ENCODE assay signal across 18 cellular contexts in the genomic region with DNA sequence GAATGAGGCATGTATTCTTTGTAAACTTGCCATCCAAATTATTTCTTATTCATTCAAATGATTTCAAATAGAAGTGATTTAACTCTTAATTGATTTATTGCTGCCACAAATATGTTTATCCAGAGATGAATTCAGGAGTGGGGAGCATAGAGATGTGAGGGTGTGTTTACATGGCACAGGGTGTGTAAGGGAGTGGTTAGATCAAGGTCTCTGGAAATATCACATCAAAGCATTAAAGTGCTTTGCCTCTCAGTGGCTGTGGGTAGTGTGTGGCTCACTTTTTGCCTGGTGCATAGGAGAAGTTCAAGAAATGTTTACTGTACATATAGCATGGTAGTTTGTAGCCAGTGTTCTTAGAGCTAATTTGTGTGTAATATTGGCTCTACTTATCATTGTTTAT.
DNase-seq lines count a peak whose midpoint lies in the region; ATAC-seq and TF ChIP-seq lines count a peak whose summit lies in the region.
"Had no signal": no experiment of that assay in that cellular context is flagged by ENCODE, and none has a peak within 500 bp of the region (broad histone marks: within the 10 kb centered on the region; RNA-seq: fewer than 3 reads in every experiment).

No MANE protein-coding gene starts in this region.

- no peak overlapping the region for H3K27ac ChIP-seq in PC-3 (ENCODE audit: low read length)
- H3K27ac ChIP-seq: 22Rv1, A549, C4-2B, HL-60 had no signal

- H3K9me3 ChIP-seq in PC-3 (ENCODE audit: low read length) = peaks cover 4% of the 10 kb centered on the region; the same call in 1 of the 2 replicates
- H3K9me3 ChIP-seq: A549, HAP-1 had no signal

- intact Hi-C loops in PC-3 (cut with micrococcal nuclease) (loop anchor here (10.0 kb wide), 1 partner anchor 103 kb away; no protein-coding TSS in a partner anchor), left colon (cut with DNase I, micrococcal nuclease) (no loop called here)
- intact Hi-C loops in activated T-helper 1 cell treated with anti-CD3 and anti-CD28 coated beads, Interleukin-12 subunit alpha, Interleukin-12 subunit beta, Interleukin-2, Interleukin-4 antibody, amounts not matched to agents 30 ng/mL and 10 ng/mL and 1 ng/mL, durations not matched to agents 14 hours and 24 hours and 36 hours (cut with micrococcal nuclease) = no loop called here

- BruUV-seq in PC-3 (replicated peaks; lab: Mats Ljungman, UMichigan) = no TSS peak

- CTCF ChIA-PET in PC-3 (lab: Charles Lee) = no interaction called here

- TF ChIP-seq CTCF in PC-3 (conservative IDR thresholded peaks at IDR 0.05; ENCODE audit: low read depth, low read length) = no peak

- peak; percentile 29 for DNase-seq in NCI-H748 (lab: John Stamatoyannopoulos, UW; ENCODE audit: unreplicated experiment)
- DNase-seq in NCI-H748 treated with DMSO at 0.1 percent for 48 hours (lab: John Stamatoyannopoulos, UW) = no peak
- no peak for DNase-seq in PC-3
- no peak for DNase-seq in left colon
- DNase-seq in activated naive CD8-positive, alpha-beta T cell treated with anti-CD3 and anti-CD28 coated beads, Interleukin-2, amount 50 U/mL, for 24 hours = no peak
- no peak for DNase-seq in activated T-helper 1 cell treated with anti-CD3 and anti-CD28 coated beads, Interleukin-12 subunit alpha, Interleukin-12 subunit beta, Interleukin-2, Interleukin-4 antibody, amounts not matched to agents 30 ng/mL and 10 ng/mL and 1 ng/mL, durations not matched to agents 14 hours and 24 hours and 36 hours (ENCODE audit: low spot score)
- DNase-seq in NCI-H2196 (lab: John Stamatoyannopoulos, UW; ENCODE audit: unreplicated experiment) = no peak
- DNase-seq in NCI-H1105 treated with DMSO at 0.1 percent for 48 hours (lab: John Stamatoyannopoulos, UW) = no peak
- DNase-seq: AML-193; CD4-positive, alpha-beta T cell; DMS79 treated with DMSO at 0.1 percent for 48 hours had no signal

- no peaks in the 10 kb centered on the region for H3K9me2 ChIP-seq in PC-3 (replicated peaks; ENCODE audit: low read length)

- no peak overlapping the region for H3K4me2 ChIP-seq in PC-3 (ENCODE audit: low read length)
- H3K4me2 ChIP-seq: A549 had no signal

- H3K4me3 ChIP-seq in PC-3 (ENCODE audit: low read length) = no peak overlapping the region
- H3K4me3 ChIP-seq: A549, GM12878, HAP-1 had no signal

- H3K4me1 ChIP-seq in PC-3 (ENCODE audit: insufficient read depth, low read length) = peaks cover 31% of the 10 kb centered on the region
- H3K4me1 ChIP-seq: A549, HAP-1 had no signal

- H3K27ac Mint-ChIP-seq in activated naive CD8-positive, alpha-beta T cell treated with anti-CD3 and anti-CD28 coated beads, Interleukin-2, amount 50 U/mL, for 24 hours = no peak overlapping the region
- no peak overlapping the region for H3K27ac Mint-ChIP-seq in activated T-helper 1 cell treated with anti-CD3 and anti-CD28 coated beads, Interleukin-12 subunit alpha, Interleukin-12 subunit beta, Interleukin-2, Interleukin-4 antibody, amounts not matched to agents 30 ng/mL and 10 ng/mL and 1 ng/mL, durations not matched to agents 14 hours and 24 hours and 36 hours
- H3K27ac Mint-ChIP-seq: CD4-positive, alpha-beta T cell; IgD-negative memory B cell had no signal

- H4K20me1 ChIP-seq in PC-3 (ENCODE audit: low read length) = no peaks in the 10 kb centered on the region

- no peaks in the 10 kb centered on the region for H3K4me1 Mint-ChIP-seq in activated naive CD8-positive, alpha-beta T cell treated with anti-CD3 and anti-CD28 coated beads, Interleukin-2, amount 50 U/mL, for 24 hours
- H3K4me1 Mint-ChIP-seq in activated T-helper 1 cell treated with anti-CD3 and anti-CD28 coated beads, Interleukin-12 subunit alpha, Interleukin-12 subunit beta, Interleukin-2, Interleukin-4 antibody, amounts not matched to agents 30 ng/mL and 10 ng/mL and 1 ng/mL, durations not matched to agents 14 hours and 24 hours and 36 hours (ENCODE audit: low read depth) = no peaks in the 10 kb centered on the region
- H3K4me1 Mint-ChIP-seq: IgD-negative memory B cell had no signal

- no peaks in the 10 kb centered on the region for H3K27me3 Mint-ChIP-seq in activated naive CD8-positive, alpha-beta T cell treated with anti-CD3 and anti-CD28 coated beads, Interleukin-2, amount 50 U/mL, for 24 hours
- no peaks in the 10 kb centered on the region for H3K27me3 Mint-ChIP-seq in activated T-helper 1 cell treated with anti-CD3 and anti-CD28 coated beads, Interleukin-12 subunit alpha, Interleukin-12 subunit beta, Interleukin-2, Interleukin-4 antibody, amounts not matched to agents 30 ng/mL and 10 ng/mL and 1 ng/mL, durations not matched to agents 14 hours and 24 hours and 36 hours (ENCODE audit: insufficient read depth)
- H3K27me3 Mint-ChIP-seq: CD4-positive, alpha-beta T cell; IgD-negative memory B cell had no signal

- H3K36me3 Mint-ChIP-seq in activated naive CD8-positive, alpha-beta T cell treated with anti-CD3 and anti-CD28 coated beads, Interleukin-2, amount 50 U/mL, for 24 hours (ENCODE audit: low read depth) = no peaks in the 10 kb centered on the region
- no peaks in the 10 kb centered on the region for H3K36me3 Mint-ChIP-seq in activated T-helper 1 cell treated with anti-CD3 and anti-CD28 coated beads, Interleukin-12 subunit alpha, Interleukin-12 subunit beta, Interleukin-2, Interleukin-4 antibody, amounts not matched to agents 30 ng/mL and 10 ng/mL and 1 ng/mL, durations not matched to agents 14 hours and 24 hours and 36 hours (ENCODE audit: low read depth)
- H3K36me3 Mint-ChIP-seq: IgD-negative memory B cell had no signal

- H3K27me3 ChIP-seq in PC-3 (ENCODE audit: low read length) = no peaks in the 10 kb centered on the region

- no peaks in the 10 kb centered on the region for H3K36me3 ChIP-seq in PC-3 (ENCODE audit: low read depth, low read length)
- H3K36me3 ChIP-seq: HAP-1 had no signal

- H2AFZ ChIP-seq in PC-3 (ENCODE audit: low read length) = no peak overlapping the region

- H3F3A ChIP-seq in PC-3 (ENCODE audit: low read length, unreplicated experiment) = no peaks in the 10 kb centered on the region

- no peak overlapping the region for H3K4me3 Mint-ChIP-seq in activated naive CD8-positive, alpha-beta T cell treated with anti-CD3 and anti-CD28 coated beads, Interleukin-2, amount 50 U/mL, for 24 hours
- H3K4me3 Mint-ChIP-seq in activated T-helper 1 cell treated with anti-CD3 and anti-CD28 coated beads, Interleukin-12 subunit alpha, Interleukin-12 subunit beta, Interleukin-2, Interleukin-4 antibody, amounts not matched to agents 30 ng/mL and 10 ng/mL and 1 ng/mL, durations not matched to agents 14 hours and 24 hours and 36 hours = no peak overlapping the region
- H3K4me3 Mint-ChIP-seq: CD4-positive, alpha-beta T cell; IgD-negative memory B cell had no signal

- peaks cover 29% of the 10 kb centered on the region for H3K9me3 Mint-ChIP-seq in activated naive CD8-positive, alpha-beta T cell treated with anti-CD3 and anti-CD28 coated beads, Interleukin-2, amount 50 U/mL, for 24 hours
- H3K9me3 Mint-ChIP-seq in activated T-helper 1 cell treated with anti-CD3 and anti-CD28 coated beads, Interleukin-12 subunit alpha, Interleukin-12 subunit beta, Interleukin-2, Interleukin-4 antibody, amounts not matched to agents 30 ng/mL and 10 ng/mL and 1 ng/mL, durations not matched to agents 14 hours and 24 hours and 36 hours = peaks cover 25% of the 10 kb centered on the region

- H3K79me2 ChIP-seq in PC-3 (ENCODE audit: low read length) = no peaks in the 10 kb centered on the region

- ATAC-seq in PC-3 = peak; percentile 31; the same call in 1 of the 2 replicates
- ATAC-seq in left colon = peak; percentile 94
- no peak for ATAC-seq in activated naive CD8-positive, alpha-beta T cell treated with anti-CD3 and anti-CD28 coated beads, Interleukin-2, amount 50 U/mL, for 24 hours
- ATAC-seq: A549, GM12878 had no signal

- POLR2A ChIA-PET in PC-3 (lab: Charles Lee; ENCODE audit: unreplicated experiment) = no interaction called here

- H3K9ac ChIP-seq in PC-3 (ENCODE audit: low read length) = no peak overlapping the region
